Comparison of ENCODE assay signal across 1 cellular context in genomic region chr1:223620297-223620900, GRCh38.
TF ChIP-seq lines count a peak whose summit lies in the region.

No MANE protein-coding gene starts in this region.

TF ChIP-seq in HepG2, 621 proteins besides CTCF, POLR2A, EP300 and RAD21 (continued from another document):
- TF ChIP-seq, protein P1, sequence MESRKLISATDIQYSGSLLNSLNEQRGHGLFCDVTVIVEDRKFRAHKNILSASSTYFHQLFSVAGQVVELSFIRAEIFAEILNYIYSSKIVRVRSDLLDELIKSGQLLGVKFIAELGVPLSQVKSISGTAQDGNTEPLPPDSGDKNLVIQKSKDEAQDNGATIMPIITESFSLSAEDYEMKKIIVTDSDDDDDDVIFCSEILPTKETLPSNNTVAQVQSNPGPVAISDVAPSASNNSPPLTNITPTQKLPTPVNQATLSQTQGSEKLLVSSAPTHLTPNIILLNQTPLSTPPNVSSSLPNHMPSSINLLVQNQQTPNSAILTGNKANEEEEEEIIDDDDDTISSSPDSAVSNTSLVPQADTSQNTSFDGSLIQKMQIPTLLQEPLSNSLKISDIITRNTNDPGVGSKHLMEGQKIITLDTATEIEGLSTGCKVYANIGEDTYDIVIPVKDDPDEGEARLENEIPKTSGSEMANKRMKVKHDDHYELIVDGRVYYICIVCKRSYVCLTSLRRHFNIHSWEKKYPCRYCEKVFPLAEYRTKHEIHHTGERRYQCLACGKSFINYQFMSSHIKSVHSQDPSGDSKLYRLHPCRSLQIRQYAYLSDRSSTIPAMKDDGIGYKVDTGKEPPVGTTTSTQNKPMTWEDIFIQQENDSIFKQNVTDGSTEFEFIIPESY (CRISPR knock-in tag; IDR thresholded peaks at IDR 0.05): peak; percentile 61; the same call in 1 of the 2 replicates
